10 cellular contexts compared by ENCODE assay signal in genomic region chr19:43798026-43798545, GRCh38. TPM values are rescaled to one million over a fixed set of nuclear protein-coding genes. Genes with fewer than 3 reads are reported as not detected.
DNase-seq lines count a peak whose midpoint lies in the region; ATAC-seq, FAIRE-seq and TF ChIP-seq lines count a peak whose summit lies in the region.
"Had no signal": no experiment of that assay in that cellular context is flagged by ENCODE, and none has a peak within 500 bp of the region (broad histone marks: within the 10 kb centered on the region; RNA-seq: fewer than 3 reads in every experiment).

No MANE protein-coding gene starts in this region.

- no peak for TF ChIP-seq RAD21 in GM12878 (IDR thresholded peaks at IDR 0.05; ENCODE audit: insufficient read depth, low read depth, low read length)

- H3K36me3 ChIP-seq in GM12878 (ENCODE audit: control insufficient read depth in 2 of 2, insufficient read depth in 2 of 2, low read length in 1 of 2) (no peaks in the 10 kb centered on the region), lower lobe of right lung (no peaks in the 10 kb centered on the region), thymus (ENCODE audit: control insufficient read depth, insufficient read depth) (no peaks in the 10 kb centered on the region)

- ATAC-seq in GM12878: no peak
- ATAC-seq in lower lobe of right lung: peak in 1 of 2 donors; percentile 5
- no peak for ATAC-seq in GM19463 (IDR thresholded peaks at IDR 0.05; ENCODE audit: unreplicated experiment)
- ATAC-seq in HG03520 (IDR thresholded peaks at IDR 0.05; ENCODE audit: unreplicated experiment): no peak

- SMC1A ChIA-PET in GM12878 (lab: Charles Lee; ENCODE audit: uncharacterized antibody, unreplicated experiment): no interaction called here

- H3K27me3 Mint-ChIP-seq in activated T-cell treated with anti-CD3 and anti-CD28 coated beads, Interleukin-2, amount 50 U/mL, for 24 hours: peaks cover 19% of the 10 kb centered on the region

- intact Hi-C loops in GM12878 (cut with micrococcal nuclease; ENCODE audit: unreplicated experiment): no loop called here
- intact Hi-C loops in lower lobe of right lung (cut with DNase I): no loop called here

- in situ Hi-C loops in GM12878 (cut with MboI) (no loop called here), GM13976 (cut with MboI; ENCODE audit: low sequenced_read_pairs, unreplicated experiment) (no loop called here)

- H3K4me1 ChIP-seq in GM12878 (ENCODE audit: control insufficient read depth, insufficient read depth, low read length) (peaks cover 4% of the 10 kb centered on the region), lower lobe of right lung (peaks cover 7% of the 10 kb centered on the region), thymus (ENCODE audit: control insufficient read depth, insufficient read depth, low read length) (peaks cover 6% of the 10 kb centered on the region)

- CTCF ChIA-PET in GM12878 (lab: Yijun Ruan, JAX): interaction anchor here (3.2 kb wide), 1 partner anchor 11 kb away, joined by 14 read pairs; no protein-coding TSS in a partner anchor

- no peaks in the 10 kb centered on the region for H3K36me3 Mint-ChIP-seq in activated T-cell treated with anti-CD3 and anti-CD28 coated beads, Interleukin-2, amount 50 U/mL, for 24 hours (ENCODE audit: low read depth)

- H3K4me3 ChIP-seq in GM12878 (peak overlapping the region; percentile 60; the same call in 1 of the 2 replicates), lower lobe of right lung (peak overlapping the region; percentile 64), thymus (ENCODE audit: low read length) (peak overlapping the region; percentile 42)

- no peaks in the 10 kb centered on the region for H3K79me2 ChIP-seq in GM12878 (ENCODE audit: control insufficient read depth, insufficient read depth, low read length)

- H3K27ac ChIP-seq in GM12878 (ENCODE audit: control insufficient read depth, insufficient read depth) (no peak overlapping the region), lower lobe of right lung (no peak overlapping the region), thymus (ENCODE audit: low read depth) (no peak overlapping the region)

- 66% methylated on average over 5 of the region's 5 CpGs for WGBS in GM12878 (ENCODE audit: insufficient coverage, insufficient replicate concordance, low lambda C conversion rate, missing lambda C conversion rate)
- WGBS in thymus: 48% methylated on average over 5 of the region's 5 CpGs

- no peak for TF ChIP-seq POLR2A in GM12878 (IDR thresholded peaks at IDR 0.05; ENCODE audit: low read depth, low read length)

- peak overlapping the region; percentile 69; the same call in 1 of the 2 replicates for H2AFZ ChIP-seq in GM12878 (ENCODE audit: control insufficient read depth, low read depth, low read length)

- peak overlapping the region; percentile 70 for H3K4me3 Mint-ChIP-seq in activated T-cell treated with anti-CD3 and anti-CD28 coated beads, Interleukin-2, amount 50 U/mL, for 24 hours

- H4K20me1 ChIP-seq in GM12878 (ENCODE audit: control insufficient read depth, insufficient read depth): 0 out of 2 replicates have a peak, but pooled peaks cover 2% of the 10 kb centered on the region

- DNase-seq in activated T-cell treated with anti-CD3 and anti-CD28 coated beads, Interleukin-2, amount 50 U/mL, for 24 hours: no peak
- no peak for DNase-seq in activated T-cell treated with anti-CD3 and anti-CD28 coated beads, Interleukin-2, amount 50 U/mL, for 1 hour
- DNase-seq in GM12878 (ENCODE audit: low read depth, low spot score): no peak
- no peak for DNase-seq in lower lobe of right lung
- DNase-seq in GM13976 (ENCODE audit: low spot score): no peak
- DNase-seq: effector CD8-positive, alpha-beta T cell had no signal

- no TSS peak for BruUV-seq in GM12878 (replicated peaks; lab: Mats Ljungman, UMichigan)

- TF ChIP-seq CTCF in GM12878 (IDR thresholded peaks at IDR 0.05 in 2 of 3, conservative IDR thresholded peaks at IDR 0.05 in 1 of 3; ENCODE audit: control insufficient read depth in 2 of 3, extremely low read depth in 1 of 3, insufficient read depth in 1 of 3, low read depth in 3 of 3, low read length in 3 of 3) (no peak), lower lobe of right lung (IDR thresholded peaks at IDR 0.05) (no peak), GM13976 (IDR thresholded peaks at IDR 0.05; ENCODE audit: borderline replicate concordance, control extremely low read depth, extremely low read depth, insufficient read depth, missing control alignments) (no peak)

- H3K27ac Mint-ChIP-seq in activated T-cell treated with anti-CD3 and anti-CD28 coated beads, Interleukin-2, amount 50 U/mL, for 24 hours: no peak overlapping the region

- RAD21 ChIA-PET in GM12878 (lab: Charles Lee; ENCODE audit: unreplicated experiment): no interaction called here

- peaks cover 12% of the 10 kb centered on the region for H3K4me1 Mint-ChIP-seq in activated T-cell treated with anti-CD3 and anti-CD28 coated beads, Interleukin-2, amount 50 U/mL, for 24 hours (ENCODE audit: low read depth)

- H3K4me2 ChIP-seq in GM12878 (ENCODE audit: control insufficient read depth, insufficient read depth): peak overlapping the region; percentile 95

- no peak for FAIRE-seq in GM12878 (lab: Jason Lieb, UNC)

- H3K9ac ChIP-seq in GM12878 (ENCODE audit: control insufficient read depth, insufficient read depth, low read length): 0 out of 2 replicates have a peak overlapping the region, but pooled peaks have one; percentile 8

- H3K9me3 Mint-ChIP-seq in activated T-cell treated with anti-CD3 and anti-CD28 coated beads, Interleukin-2, amount 50 U/mL, for 24 hours: no peaks in the 10 kb centered on the region

- H3K9me3 ChIP-seq in GM12878 (replicated peaks; ENCODE audit: control insufficient read depth, insufficient read depth, low read length) (no peaks in the 10 kb centered on the region; the same call in 2 of the 3 replicates), lower lobe of right lung (no peaks in the 10 kb centered on the region), thymus (ENCODE audit: control insufficient read depth) (peaks cover 1% of the 10 kb centered on the region)

- no peak for TF ChIP-seq EP300 in GM12878 (IDR thresholded peaks at IDR 0.05; ENCODE audit: borderline replicate concordance in 1 of 2, control insufficient read depth in 1 of 2, low read depth in 2 of 2, low read length in 2 of 2)

- POLR2A ChIA-PET in GM12878 (lab: Charles Lee): no interaction called here

- H3K27me3 ChIP-seq in GM12878 (replicated peaks in 1 of 2; ENCODE audit: control insufficient read depth in 2 of 2, insufficient read depth in 2 of 2, low read length in 1 of 2): no peaks in the 10 kb centered on the region
- H3K27me3 ChIP-seq in lower lobe of right lung (ENCODE audit: low read depth): no peaks in the 10 kb centered on the region
- no peaks in the 10 kb centered on the region for H3K27me3 ChIP-seq in thymus (ENCODE audit: control insufficient read depth, insufficient read depth)

RNA-seq across cellular contexts. Expression of gene LYPD5, which starts 4.2 kb away (rescaled TPM):
- total RNA-seq in GM12878 (2013; cell fraction: nucleolus; rRNA removed): 0.25 TPM in 1 of 2 replicates, not detected in the other
- total RNA-seq in GM12878 (2014; rRNA removed) (0.76 and 1.4 TPM in 2 replicates), GM12878 (2014; rRNA removed; fragmentation: Illumina TruSeq; extraction: Trizol) (0.37 and 0.40 TPM in 2 replicates), GM12878 (2021) (0.69 and 1.5 TPM in 2 replicates), lower lobe of right lung (7.5 TPM)
- not detected for polyA plus RNA-seq in GM12878 (2011; ENCODE audit: low read depth)
- polyA plus RNA-seq in GM12878 (2011; rRNA removed) (0.04 and 0.09 TPM in 2 replicates), GM12878 (2014; fragmentation: Illumina TruSeq; extraction: Trizol) (0.56 and 0.62 TPM in 2 replicates), GM12878 (2014; fragmentation: Nextera tagmentation; extraction: Ambion mirVana) (under 1 TPM in 1 of 2 experiments, not detected in 1; 0.24 TPM), GM12878 (2014; rRNA removed) (2.0 and 2.2 TPM in 2 replicates), GM12878 (2016; fragmentation: Nextera tagmentation; extraction: Ambion mirVana) (1 to 10 TPM; 1.1 to 1.5 TPM), thymus (3.2 TPM)
- 0.10 and 0.16 TPM in 2 replicates for polyA plus RNA-seq in GM12878 (2011; cell fraction: cytosol; rRNA removed)
- 0.37 TPM in 1 of 2 replicates, not detected in the other for polyA plus RNA-seq in GM12878 (2011; cell fraction: nucleus; rRNA removed)
- polyA plus RNA-seq in GM12878 (2012): 0.23 and 0.51 TPM in 2 replicates
- polyA minus RNA-seq in GM12878 (2011; rRNA and poly(A)+ RNA removed): not detected in 2 replicates
- not detected in 2 replicates for polyA minus RNA-seq in GM12878 (2011; cell fraction: cytosol; rRNA and poly(A)+ RNA removed)
- 0.36 TPM in 1 of 2 replicates, not detected in the other for polyA minus RNA-seq in GM12878 (2011; cell fraction: nucleus; rRNA and poly(A)+ RNA removed)

RNA-seq across cellular contexts. Expression of gene KCNN4, which starts 17.3 kb away (rescaled TPM):
- total RNA-seq in GM12878 (2013; cell fraction: nucleolus; rRNA removed): 118 TPM in 2 replicates
- total RNA-seq in GM12878 (2014; rRNA removed): 87.6 and 97.0 TPM in 2 replicates
- total RNA-seq in GM12878 (2014; rRNA removed; fragmentation: Illumina TruSeq; extraction: Trizol): 52.9 and 53.6 TPM in 2 replicates
- 92.0 and 92.4 TPM in 2 replicates for total RNA-seq in GM12878 (2021)
- polyA plus RNA-seq in GM12878 (2011; ENCODE audit: low read depth): 29.1 TPM
- 39.5 and 70.5 TPM in 2 replicates for polyA plus RNA-seq in GM12878 (2011; rRNA removed)
- 99.1 and 145 TPM in 2 replicates for polyA plus RNA-seq in GM12878 (2011; cell fraction: cytosol; rRNA removed)
- 312 and 313 TPM in 2 replicates for polyA plus RNA-seq in GM12878 (2011; cell fraction: nucleus; rRNA removed)
- polyA plus RNA-seq in GM12878 (2012): 45.7 and 52.2 TPM in 2 replicates
- 15.6 and 62.7 TPM in 2 replicates for polyA plus RNA-seq in GM12878 (2014; fragmentation: Illumina TruSeq; extraction: Trizol)
- polyA plus RNA-seq in GM12878 (2014; fragmentation: Nextera tagmentation; extraction: Ambion mirVana): 1 to 10 TPM; 1.4 to 6.3 TPM
- polyA plus RNA-seq in GM12878 (2014; rRNA removed): 112 and 132 TPM in 2 replicates
- 10 to 100 TPM; 85.3 to 93.9 TPM for polyA plus RNA-seq in GM12878 (2016; fragmentation: Nextera tagmentation; extraction: Ambion mirVana)
- polyA minus RNA-seq in GM12878 (2011; rRNA and poly(A)+ RNA removed): 81.3 and 123 TPM in 2 replicates
- polyA minus RNA-seq in GM12878 (2011; cell fraction: cytosol; rRNA and poly(A)+ RNA removed): 41.2 and 45.3 TPM in 2 replicates
- polyA minus RNA-seq in GM12878 (2011; cell fraction: nucleus; rRNA and poly(A)+ RNA removed): 43.9 and 68.7 TPM in 2 replicates
- 3.6 TPM for total RNA-seq in lower lobe of right lung
- polyA plus RNA-seq in thymus: 22.9 TPM
- total RNA-seq: HT-29 had no signal

RNA-seq across cellular contexts. Expression of gene ZNF283, which starts 29.0 kb away (rescaled TPM):
- 40.7 and 62.8 TPM in 2 replicates for total RNA-seq in GM12878 (2013; cell fraction: nucleolus; rRNA removed)
- total RNA-seq in GM12878 (2014; rRNA removed): 4.3 and 4.9 TPM in 2 replicates
- 7.8 and 7.9 TPM in 2 replicates for total RNA-seq in GM12878 (2014; rRNA removed; fragmentation: Illumina TruSeq; extraction: Trizol)
- total RNA-seq in GM12878 (2021): 5.1 and 5.4 TPM in 2 replicates
- 2.7 TPM for polyA plus RNA-seq in GM12878 (2011; ENCODE audit: low read depth)
- polyA plus RNA-seq in GM12878 (2011; rRNA removed): 5.6 and 11.4 TPM in 2 replicates
- polyA plus RNA-seq in GM12878 (2011; cell fraction: cytosol; rRNA removed): 1.5 and 2.6 TPM in 2 replicates
- 4.8 and 5.6 TPM in 2 replicates for polyA plus RNA-seq in GM12878 (2011; cell fraction: nucleus; rRNA removed)
- 3.9 and 4.4 TPM in 2 replicates for polyA plus RNA-seq in GM12878 (2012)
- polyA plus RNA-seq in GM12878 (2014; fragmentation: Illumina TruSeq; extraction: Trizol): 3.0 and 6.7 TPM in 2 replicates
- polyA plus RNA-seq in GM12878 (2014; fragmentation: Nextera tagmentation; extraction: Ambion mirVana): 1 to 10 TPM; 2.2 to 2.4 TPM
- polyA plus RNA-seq in GM12878 (2014; rRNA removed): 3.1 and 3.8 TPM in 2 replicates
- polyA plus RNA-seq in GM12878 (2016; fragmentation: Nextera tagmentation; extraction: Ambion mirVana): 1 to 10 TPM; 3.0 to 3.6 TPM
- 4.8 and 5.4 TPM in 2 replicates for polyA minus RNA-seq in GM12878 (2011; rRNA and poly(A)+ RNA removed)
- polyA minus RNA-seq in GM12878 (2011; cell fraction: cytosol; rRNA and poly(A)+ RNA removed): 2.0 and 5.5 TPM in 2 replicates
- polyA minus RNA-seq in GM12878 (2011; cell fraction: nucleus; rRNA and poly(A)+ RNA removed): 5.4 and 6.1 TPM in 2 replicates
- 12.7 TPM for total RNA-seq in lower lobe of right lung
- polyA plus RNA-seq in thymus: 4.6 TPM

RNA-seq across cellular contexts. Expression of gene SMG9, which starts 43.3 kb away (rescaled TPM):
- total RNA-seq in GM12878 (2013; cell fraction: nucleolus; rRNA removed): 148 and 165 TPM in 2 replicates
- total RNA-seq in GM12878 (2014; rRNA removed): 23.5 and 28.1 TPM in 2 replicates
- total RNA-seq in GM12878 (2014; rRNA removed; fragmentation: Illumina TruSeq; extraction: Trizol): 16.3 and 20.3 TPM in 2 replicates
- 45.4 and 52.2 TPM in 2 replicates for total RNA-seq in GM12878 (2021)
- 8.1 TPM for polyA plus RNA-seq in GM12878 (2011; ENCODE audit: low read depth)
- polyA plus RNA-seq in GM12878 (2011; rRNA removed): 20.6 and 48.9 TPM in 2 replicates
- polyA plus RNA-seq in GM12878 (2011; cell fraction: cytosol; rRNA removed): 47.7 and 58.0 TPM in 2 replicates
- 125 and 147 TPM in 2 replicates for polyA plus RNA-seq in GM12878 (2011; cell fraction: nucleus; rRNA removed)
- 20.1 and 31.2 TPM in 2 replicates for polyA plus RNA-seq in GM12878 (2012)
- polyA plus RNA-seq in GM12878 (2014; fragmentation: Illumina TruSeq; extraction: Trizol): 21.9 and 26.4 TPM in 2 replicates
- 1 to 10 TPM in 1 of 2 experiments, under 1 TPM in 1; 0.69 to 4.0 TPM for polyA plus RNA-seq in GM12878 (2014; fragmentation: Nextera tagmentation; extraction: Ambion mirVana)
- polyA plus RNA-seq in GM12878 (2014; rRNA removed): 34.4 and 34.6 TPM in 2 replicates
- polyA plus RNA-seq in GM12878 (2016; fragmentation: Nextera tagmentation; extraction: Ambion mirVana): 10 to 100 TPM; 28.2 to 30.4 TPM
- polyA minus RNA-seq in GM12878 (2011; rRNA and poly(A)+ RNA removed): 22.4 and 25.9 TPM in 2 replicates
- 12.4 and 17.5 TPM in 2 replicates for polyA minus RNA-seq in GM12878 (2011; cell fraction: cytosol; rRNA and poly(A)+ RNA removed)
- 21.2 and 29.7 TPM in 2 replicates for polyA minus RNA-seq in GM12878 (2011; cell fraction: nucleus; rRNA and poly(A)+ RNA removed)
- 47.3 TPM for total RNA-seq in lower lobe of right lung
- polyA plus RNA-seq in thymus: 36.9 TPM

Comparison
In these comparisons a context has a peak if more than half of its experiments do, and no peak if none do; other contexts are left out.
1. RNA of gene KCNN4, which starts 17.3 kb away (total RNA-seq): 52.9 to 118 TPM in GM12878; 3.6 TPM in lower lobe of right lung (single experiment); every median in the first group is over 10 times any median in the second.
2. Peak in every context shown above with its lines, with median percentiles within 50 percentile points of each other: H3K4me3 ChIP-seq.